Comparison of ENCODE assay signal across 8 cellular contexts in the genomic region with DNA sequence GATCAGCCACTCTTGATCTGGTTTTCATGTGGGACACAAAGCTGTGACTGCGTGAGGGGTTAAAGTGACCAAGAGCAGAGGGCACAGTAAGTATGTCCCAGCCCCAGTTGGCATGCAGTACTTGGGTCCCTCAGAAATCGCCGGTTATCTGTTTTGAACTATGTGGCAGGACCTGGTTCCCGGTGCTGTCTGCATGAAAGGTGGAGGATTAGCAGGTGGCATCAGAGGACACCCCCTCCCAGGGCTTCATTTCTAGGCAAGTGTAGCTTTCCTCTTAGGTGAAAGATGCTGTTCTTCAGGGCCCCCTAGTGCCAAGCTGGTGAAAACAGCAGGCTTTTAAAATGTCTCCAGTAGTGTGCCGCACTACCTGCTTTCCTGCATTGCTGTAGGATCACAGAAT. TPM values are rescaled to one million over a fixed set of nuclear protein-coding genes. Genes with fewer than 3 reads are reported as not detected.
A peak's percentile ranks its signal among the peaks of the same experiment; 100 is the strongest.
DNase-seq lines count a peak whose midpoint lies in the region; ATAC-seq and TF ChIP-seq lines count a peak whose summit lies in the region.

No MANE protein-coding gene starts in this region.

- no peaks in the 10 kb centered on the region for H3K27me3 Mint-ChIP-seq in activated T-helper 1 cell treated with anti-CD3 and anti-CD28 coated beads, Interleukin-12 subunit alpha, Interleukin-12 subunit beta, Interleukin-2, Interleukin-4 antibody, amounts not matched to agents 30 ng/mL and 10 ng/mL and 1 ng/mL, durations not matched to agents 14 hours and 24 hours and 36 hours (ENCODE audit: insufficient read depth)

- intact Hi-C loops in Right ventricle myocardium inferior (cut with DNase I): loop anchor here (1.0 kb wide), 1 partner anchor 83 kb away; the partner anchor contains the start of gene FBXO34
- intact Hi-C loops in cardiac septum (cut with DNase I): loop anchor here (1.0 to 2.0 kb wide), 2 partner anchors 83 to 142 kb away; partner anchors contain the start of gene FBXO34
- intact Hi-C loops in activated T-helper 1 cell treated with anti-CD3 and anti-CD28 coated beads, Interleukin-12 subunit alpha, Interleukin-12 subunit beta, Interleukin-2, Interleukin-4 antibody, amounts not matched to agents 30 ng/mL and 10 ng/mL and 1 ng/mL, durations not matched to agents 14 hours and 24 hours and 36 hours (cut with micrococcal nuclease): loop anchor here (1.0 kb wide), 6 partner anchors 15 to 141 kb away; partner anchors contain the start of gene FBXO34

- H3K36me3 Mint-ChIP-seq in activated T-helper 1 cell treated with anti-CD3 and anti-CD28 coated beads, Interleukin-12 subunit alpha, Interleukin-12 subunit beta, Interleukin-2, Interleukin-4 antibody, amounts not matched to agents 30 ng/mL and 10 ng/mL and 1 ng/mL, durations not matched to agents 14 hours and 24 hours and 36 hours (ENCODE audit: low read depth): peaks cover 21% of the 10 kb centered on the region

- no peak overlapping the region for H3K9ac ChIP-seq in NT2/D1 (ENCODE audit: insufficient read length, low read depth)

- peaks cover 2% of the 10 kb centered on the region for H3K4me1 ChIP-seq in NT2/D1 (ENCODE audit: insufficient read depth, insufficient read length)

- no peaks in the 10 kb centered on the region for H3K9me3 ChIP-seq in NT2/D1 (ENCODE audit: insufficient read depth, low read length)

- H3K4me1 Mint-ChIP-seq in activated T-helper 1 cell treated with anti-CD3 and anti-CD28 coated beads, Interleukin-12 subunit alpha, Interleukin-12 subunit beta, Interleukin-2, Interleukin-4 antibody, amounts not matched to agents 30 ng/mL and 10 ng/mL and 1 ng/mL, durations not matched to agents 14 hours and 24 hours and 36 hours (ENCODE audit: low read depth): peaks cover 29% of the 10 kb centered on the region

- H3K4me3 ChIP-seq in NT2/D1 (ENCODE audit: insufficient read length, low read depth) (no peak overlapping the region), fibroblast of villous mesenchyme (ENCODE audit: low read depth, low read length) (no peak overlapping the region), coronary artery (no peak overlapping the region)

- peak; percentile 61 for ATAC-seq in Right ventricle myocardium inferior

- peak overlapping the region; percentile 71 for H3K4me3 Mint-ChIP-seq in activated T-helper 1 cell treated with anti-CD3 and anti-CD28 coated beads, Interleukin-12 subunit alpha, Interleukin-12 subunit beta, Interleukin-2, Interleukin-4 antibody, amounts not matched to agents 30 ng/mL and 10 ng/mL and 1 ng/mL, durations not matched to agents 14 hours and 24 hours and 36 hours

- peaks cover 46% of the 10 kb centered on the region for H3K36me3 ChIP-seq in NT2/D1 (ENCODE audit: insufficient read depth, insufficient read length, low read length)

- no peaks in the 10 kb centered on the region for H3K9me3 Mint-ChIP-seq in activated T-helper 1 cell treated with anti-CD3 and anti-CD28 coated beads, Interleukin-12 subunit alpha, Interleukin-12 subunit beta, Interleukin-2, Interleukin-4 antibody, amounts not matched to agents 30 ng/mL and 10 ng/mL and 1 ng/mL, durations not matched to agents 14 hours and 24 hours and 36 hours

- no peaks in the 10 kb centered on the region for H3K27me3 ChIP-seq in NT2/D1 (ENCODE audit: insufficient read depth, insufficient read length)

- peak overlapping the region; percentile 93 for H3K27ac Mint-ChIP-seq in activated T-helper 1 cell treated with anti-CD3 and anti-CD28 coated beads, Interleukin-12 subunit alpha, Interleukin-12 subunit beta, Interleukin-2, Interleukin-4 antibody, amounts not matched to agents 30 ng/mL and 10 ng/mL and 1 ng/mL, durations not matched to agents 14 hours and 24 hours and 36 hours

- TF ChIP-seq CTCF in fibroblast of villous mesenchyme (IDR thresholded peaks at IDR 0.05; ENCODE audit: insufficient read depth, low read depth, low read length) (peak; percentile 77), coronary artery (IDR thresholded peaks at IDR 0.05) (no peak)

- H3K27ac ChIP-seq in coronary artery: no peak overlapping the region

- no peak for DNase-seq in Right ventricle myocardium inferior (ENCODE audit: missing footprints)
- no peak for DNase-seq in cardiac septum (ENCODE audit: low spot score)
- peak; percentile 70 for DNase-seq in HPDE6-E6E7 (ENCODE audit: extremely low spot score)
- DNase-seq in NT2/D1 (ENCODE audit: low read depth, low spot score): peak; percentile 30
- DNase-seq in activated T-helper 1 cell treated with anti-CD3 and anti-CD28 coated beads, Interleukin-12 subunit alpha, Interleukin-12 subunit beta, Interleukin-2, Interleukin-4 antibody, amounts not matched to agents 30 ng/mL and 10 ng/mL and 1 ng/mL, durations not matched to agents 14 hours and 24 hours and 36 hours (ENCODE audit: low spot score): peak; percentile 45
- peak; percentile 67 for DNase-seq in fibroblast of villous mesenchyme (ENCODE audit: low read depth)
- DNase-seq in nucleus accumbens (lab: John Stamatoyannopoulos, UW): peak in 45 of 56 donors; percentile 2 to 77 (median 35)
- DNase-seq in coronary artery (ENCODE audit: low spot score): no peak

RNA-seq across cellular contexts. Expression of gene ATG14, which starts 57.1 kb away (rescaled TPM):
- total RNA-seq in Right ventricle myocardium inferior (12.8 TPM), cardiac septum (12.5 TPM), fibroblast of villous mesenchyme (14.5 and 14.7 TPM in 2 replicates)
- total RNA-seq in activated T-helper 1 cell treated with anti-CD3 and anti-CD28 coated beads, Interleukin-12 subunit alpha, Interleukin-12 subunit beta, Interleukin-2, Interleukin-4 antibody, amounts not matched to agents 30 ng/mL and 10 ng/mL and 1 ng/mL, durations not matched to agents 14 hours and 24 hours and 36 hours: 4.8 and 6.2 TPM in 2 replicates

Comparison
In these comparisons a context has a peak if more than half of its experiments do, and no peak if none do; other contexts are left out.
1. DNase-seq: peak in HPDE6-E6E7 (single experiment), NT2/D1 (single experiment), activated T-helper 1 cell treated with anti-CD3 and anti-CD28 coated beads, Interleukin-12 subunit alpha, Interleukin-12 subunit beta, Interleukin-2, Interleukin-4 antibody, amounts not matched to agents 30 ng/mL and 10 ng/mL and 1 ng/mL, durations not matched to agents 14 hours and 24 hours and 36 hours (single experiment), fibroblast of villous mesenchyme (single experiment) and nucleus accumbens (45 of 56); none in Right ventricle myocardium inferior (single experiment), cardiac septum (single experiment) and coronary artery (single experiment).